In genomic region chr15:87357608-87358007, GRCh38 we compare ENCODE assay signal across 26 cellular contexts.
"Had no signal": no experiment of that assay in that cellular context is flagged by ENCODE, and none has a peak within 500 bp of the region (broad histone marks: within the 10 kb centered on the region; RNA-seq: fewer than 3 reads in every experiment).

No MANE protein-coding gene starts in this region.

- H3K27me3 ChIP-seq: neutrophil, right lobe of liver, sigmoid colon, stomach, thyroid gland, tibial nerve, upper lobe of left lung, uterus had no signal

- H3K4me2 ChIP-seq: smooth muscle cell had no signal

- H3K4me1 ChIP-seq: pancreas, prostate gland, right lobe of liver, sigmoid colon, stomach, thyroid gland, tibial nerve, upper lobe of left lung, uterus had no signal

- H3K36me3 ChIP-seq: neutrophil, pancreas, prostate gland, right lobe of liver, sigmoid colon, stomach, thoracic aorta, thyroid gland, tibial nerve, upper lobe of left lung, uterus had no signal

- H3K27ac ChIP-seq: neutrophil, pancreas, prostate gland, right lobe of liver, sigmoid colon, skin epidermis, stomach, thoracic aorta, thyroid gland, tibial nerve, upper lobe of left lung, uterus had no signal

- H3K9me3 ChIP-seq: neutrophil, pancreas, prostate gland, right lobe of liver, sigmoid colon, stomach, thoracic aorta, thyroid gland, tibial nerve, upper lobe of left lung, uterus had no signal

- ATAC-seq: naive thymus-derived CD8-positive, alpha-beta T cell; natural killer cell treated with Interleukin-12 subunit alpha and Interleukin-12 subunit beta and Interleukin-15 and Interleukin-18, amount 100 ng/mL, for 72 hours; pancreas; right cardiac atrium; right lobe of liver; stimulated activated effector memory CD8-positive, alpha-beta T cell treated with anti-CD3 and anti-CD28 coated beads, Interleukin-12 subunit alpha, Interleukin-12 subunit beta, amount 100 ng/mL, for 72 hours; stimulated activated naive B cell treated with anti-CD40 and anti-IgM and Interleukin-4, amounts not matched to agents 10 μg/mL and 1 μg/mL and 100 μg/mL, for 72 hours had no signal

- DNase-seq: naive B cell; naive thymus-derived CD8-positive, alpha-beta T cell; nucleus accumbens; pancreas; right cardiac atrium; right lobe of liver; sigmoid colon; stimulated activated CD4-positive, alpha-beta T cell treated with anti-CD3 and anti-CD28 coated beads, Interleukin-15, amount 100 ng/mL, for 24 hours; stimulated activated CD4-positive, alpha-beta T cell treated with anti-CD3 and anti-CD28 coated beads, Interleukin-2, amount 100 ng/mL, for 24 hours; stimulated activated CD4-positive, alpha-beta T cell treated with anti-CD3 and anti-CD28 coated beads, Interleukin-2, amount 100 ng/mL, for 48 hours; stimulated activated CD4-positive, alpha-beta T cell treated with anti-CD3 and anti-CD28 coated beads, Interleukin-4, amount 100 ng/mL, for 24 hours; stimulated activated naive B cell treated with anti-CD40 and anti-IgM and Interleukin-4, amounts not matched to agents 10 μg/mL and 1 μg/mL and 100 μg/mL, for 72 hours; stimulated activated naive CD4-positive, alpha-beta T cell treated with Interleukin-2 at 50 U/mL for 16 hours; stomach; thyroid gland; trophoblast cell; upper lobe of left lung; uterus had no signal

- H3K4me3 ChIP-seq: pancreas, prostate gland, right lobe of liver, sigmoid colon, skin epidermis, smooth muscle cell, stomach, thoracic aorta, thyroid gland, tibial nerve, upper lobe of left lung, uterus had no signal
